ENCODE assay signal across 1 cellular context in the genomic region with DNA sequence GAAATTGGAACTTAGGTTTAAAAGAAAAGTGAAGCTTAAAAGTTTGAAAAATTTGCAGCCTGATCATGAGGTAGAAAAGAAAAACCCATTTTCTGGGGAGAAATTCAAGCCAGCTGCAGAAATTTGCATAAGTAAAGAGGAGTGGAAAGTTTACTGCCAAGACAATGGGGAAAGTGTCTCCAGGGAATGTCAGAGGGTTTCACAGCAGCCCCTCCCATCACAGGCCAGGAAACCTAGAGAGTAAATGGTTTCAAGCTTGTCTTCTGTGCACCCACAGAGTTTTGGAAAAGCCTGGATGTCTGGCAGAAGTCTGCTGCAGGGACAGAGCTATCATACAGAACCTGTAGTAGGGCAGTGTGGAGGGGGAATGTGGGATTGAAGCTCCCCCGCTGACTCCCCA.
TF ChIP-seq lines count a peak whose summit lies in the region.

No MANE protein-coding gene starts in this region.

TF ChIP-seq in WTC11, 78 proteins besides CTCF, POLR2A, EP300 and RAD21 (continued from another document):
- TF ChIP-seq, protein P1, sequence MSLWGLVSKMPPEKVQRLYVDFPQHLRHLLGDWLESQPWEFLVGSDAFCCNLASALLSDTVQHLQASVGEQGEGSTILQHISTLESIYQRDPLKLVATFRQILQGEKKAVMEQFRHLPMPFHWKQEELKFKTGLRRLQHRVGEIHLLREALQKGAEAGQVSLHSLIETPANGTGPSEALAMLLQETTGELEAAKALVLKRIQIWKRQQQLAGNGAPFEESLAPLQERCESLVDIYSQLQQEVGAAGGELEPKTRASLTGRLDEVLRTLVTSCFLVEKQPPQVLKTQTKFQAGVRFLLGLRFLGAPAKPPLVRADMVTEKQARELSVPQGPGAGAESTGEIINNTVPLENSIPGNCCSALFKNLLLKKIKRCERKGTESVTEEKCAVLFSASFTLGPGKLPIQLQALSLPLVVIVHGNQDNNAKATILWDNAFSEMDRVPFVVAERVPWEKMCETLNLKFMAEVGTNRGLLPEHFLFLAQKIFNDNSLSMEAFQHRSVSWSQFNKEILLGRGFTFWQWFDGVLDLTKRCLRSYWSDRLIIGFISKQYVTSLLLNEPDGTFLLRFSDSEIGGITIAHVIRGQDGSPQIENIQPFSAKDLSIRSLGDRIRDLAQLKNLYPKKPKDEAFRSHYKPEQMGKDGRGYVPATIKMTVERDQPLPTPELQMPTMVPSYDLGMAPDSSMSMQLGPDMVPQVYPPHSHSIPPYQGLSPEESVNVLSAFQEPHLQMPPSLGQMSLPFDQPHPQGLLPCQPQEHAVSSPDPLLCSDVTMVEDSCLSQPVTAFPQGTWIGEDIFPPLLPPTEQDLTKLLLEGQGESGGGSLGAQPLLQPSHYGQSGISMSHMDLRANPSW (CRISPR knock-in tag; conservative IDR thresholded peaks at IDR 0.05; ENCODE audit: low read depth) = no peak
